Comparison of ENCODE assay signal across 8 cellular contexts in genomic region chr11:6319001-6319878, GRCh38. TPM values are rescaled to one million over a fixed set of nuclear protein-coding genes. Genes with fewer than 3 reads are reported as not detected.
DNase-seq lines count a peak whose midpoint lies in the region; ATAC-seq and TF ChIP-seq lines count a peak whose summit lies in the region.

No MANE protein-coding gene starts in this region.

- no peaks in the 10 kb centered on the region for H3K27me3 ChIP-seq in muscle layer of duodenum (ENCODE audit: low read depth, low read length)

- ATAC-seq in HG02610 (IDR thresholded peaks at IDR 0.05; ENCODE audit: unreplicated experiment) = no peak

- DNase-seq in AG10803 (ENCODE audit: low read depth) (peak; percentile 48), NCI-H226 (peak; percentile 97), endothelial cell (ENCODE audit: low spot score) (peak; percentile 53), GF-D8 (lab: John Stamatoyannopoulos, UW) (no peak), NCI-H526 (lab: John Stamatoyannopoulos, UW) (no peak)
- no peak for DNase-seq in activated CD8-positive, alpha-beta memory T cell treated with anti-CD3 and anti-CD28 coated beads for 24 hours

- H3K4me1 ChIP-seq in muscle layer of duodenum (ENCODE audit: control insufficient read depth in 1 of 2, insufficient read depth in 2 of 2, low read length in 2 of 2) = peaks cover 18 to 21% of the 10 kb centered on the region in 2 donors

- peaks cover 0 to 9% of the 10 kb centered on the region in 2 donors for H3K36me3 ChIP-seq in muscle layer of duodenum (ENCODE audit: control insufficient read depth in 1 of 2, insufficient read depth in 2 of 2, low read length in 2 of 2)

- H3K4me3 Mint-ChIP-seq in endothelial cell (ENCODE audit: unreplicated experiment) = peak overlapping the region; percentile 88

- peaks cover 9% of the 10 kb centered on the region for H3K27me3 Mint-ChIP-seq in endothelial cell (ENCODE audit: unreplicated experiment)

- peak overlapping the region; percentile 93 for H3K27ac Mint-ChIP-seq in endothelial cell (ENCODE audit: unreplicated experiment)

- H3K9me3 ChIP-seq in muscle layer of duodenum (ENCODE audit: control insufficient read depth in 1 of 2, low read length in 2 of 2) = no peaks in the 10 kb centered on the region

- TF ChIP-seq CTCF in AG10803 (conservative IDR thresholded peaks at IDR 0.05; ENCODE audit: low read length) (no peak), endothelial cell (IDR thresholded peaks at IDR 0.05; ENCODE audit: unreplicated experiment) (no peak)

- H3K36me3 Mint-ChIP-seq in endothelial cell (ENCODE audit: low read depth, unreplicated experiment) = peaks cover 5% of the 10 kb centered on the region

- no peaks in the 10 kb centered on the region for H3K9me3 Mint-ChIP-seq in endothelial cell (ENCODE audit: unreplicated experiment)

- peak overlapping the region; percentile 98 for H3K27ac ChIP-seq in muscle layer of duodenum (ENCODE audit: low read length)

- H3K4me3 ChIP-seq in AG10803 (ENCODE audit: low read length) = peak overlapping the region; percentile 87
- peak overlapping the region; percentile 65 to 79 for H3K4me3 ChIP-seq in muscle layer of duodenum (ENCODE audit: low read depth in 1 of 2, low read length in 2 of 2)

- peaks cover 50% of the 10 kb centered on the region for H3K4me1 Mint-ChIP-seq in endothelial cell (ENCODE audit: unreplicated experiment)

RNA-seq across cellular contexts. Expression of gene CAVIN3, which starts 1.1 kb away (rescaled TPM):
- total RNA-seq in endothelial cell (ENCODE audit: unreplicated experiment) = 91.0 TPM

RNA-seq across cellular contexts. Expression of gene CCKBR, which starts 59.6 kb away (rescaled TPM):
- 0.64 TPM for total RNA-seq in endothelial cell (ENCODE audit: unreplicated experiment)

Comparison
In these comparisons a context has a peak if more than half of its experiments do, and no peak if none do; other contexts are left out.
1. DNase-seq: peak in AG10803 (single experiment), NCI-H226 (single experiment) and endothelial cell (single experiment); none in GF-D8 (single experiment), NCI-H526 (0 of 2) and activated CD8-positive, alpha-beta memory T cell treated with anti-CD3 and anti-CD28 coated beads for 24 hours (single experiment).